ENCODE assay signal across 9 cellular contexts in genomic region chr21:42537106-42537742, GRCh38. TPM values are rescaled to one million over a fixed set of nuclear protein-coding genes. Genes with fewer than 3 reads are reported as not detected.
DNase-seq lines count a peak whose midpoint lies in the region; ATAC-seq and TF ChIP-seq lines count a peak whose summit lies in the region.
"Had no signal": no experiment of that assay in that cellular context is flagged by ENCODE, and none has a peak within 500 bp of the region (broad histone marks: within the 10 kb centered on the region; RNA-seq: fewer than 3 reads in every experiment).

No MANE protein-coding gene starts in this region.

- DNase-seq in GM13976 (ENCODE audit: low spot score): peak; percentile 60
- DNase-seq in SW480 (ENCODE audit: low spot score): peak; percentile 47
- DNase-seq in kidney epithelial cell (ENCODE audit: low read depth): no peak
- DNase-seq in UCSD-AML1 (lab: John Stamatoyannopoulos, UW; ENCODE audit: unreplicated experiment): no peak
- no peak for DNase-seq in NCI-H526 treated with DMSO at 0.1 percent for 48 hours (lab: John Stamatoyannopoulos, UW)
- no peak for DNase-seq in occipital lobe (lab: John Stamatoyannopoulos, UW)
- DNase-seq: activated effector memory CD4-positive, alpha-beta T cell treated with Interleukin-2 at 50 U/mL for 16 hours had no signal

- peak overlapping the region in 2 of 11 experiments; percentile 8 to 30; a peak in 2 of 22 replicates for H3K9ac ChIP-seq in BLaER1 treated with 17β-estradiol and CSF1 and Interleukin-3, amounts not matched to agents 10 nM and 100 nM

- peaks cover 38 to 68% (median 53%) of the 10 kb centered on the region in 10 experiments for H3K4me1 ChIP-seq in BLaER1 treated with 17β-estradiol and CSF1 and Interleukin-3, amounts not matched to agents 10 nM and 100 nM

- TF ChIP-seq CTCF in GM13976 (IDR thresholded peaks at IDR 0.05; ENCODE audit: borderline replicate concordance, control extremely low read depth, extremely low read depth, insufficient read depth, missing control alignments) (peak; percentile 53), kidney epithelial cell (IDR thresholded peaks at IDR 0.05; ENCODE audit: insufficient read depth, low read length, poor library complexity, severe bottlenecking) (peak; percentile 40)

- peaks cover 0 to 6% (median 0%) of the 10 kb centered on the region in 11 experiments; a peak in 1 of 22 replicates for H3K27me3 ChIP-seq in BLaER1 treated with 17β-estradiol and CSF1 and Interleukin-3, amounts not matched to agents 10 nM and 100 nM
- no peaks in the 10 kb centered on the region for H3K27me3 ChIP-seq in kidney epithelial cell (ENCODE audit: control insufficient read depth, insufficient read depth, low read length)

- H3K36me3 ChIP-seq in BLaER1 treated with 17β-estradiol and CSF1 and Interleukin-3, amounts not matched to agents 10 nM and 100 nM: peaks cover 0 to 32% (median 7%) of the 10 kb centered on the region in 11 experiments; a peak in 8 of 22 replicates
- H3K36me3 ChIP-seq in kidney epithelial cell (ENCODE audit: control insufficient read depth, insufficient read depth, low read length): no peaks in the 10 kb centered on the region

- peak overlapping the region in 8 of 11 experiments; percentile 75 to 98 (median 79); a peak in 16 of 22 replicates for H3K4me2 ChIP-seq in BLaER1 treated with 17β-estradiol and CSF1 and Interleukin-3, amounts not matched to agents 10 nM and 100 nM

- peaks cover 0 to 43% (median 0%) of the 10 kb centered on the region in 11 experiments; a peak in 6 of 22 replicates for H4K20me1 ChIP-seq in BLaER1 treated with 17β-estradiol and CSF1 and Interleukin-3, amounts not matched to agents 10 nM and 100 nM

- ATAC-seq in GM21423 (IDR thresholded peaks at IDR 0.05; ENCODE audit: unreplicated experiment): no peak

- no peaks in the 10 kb centered on the region for H3K9me3 ChIP-seq in BLaER1 treated with 17β-estradiol and CSF1 and Interleukin-3, amounts not matched to agents 10 nM and 100 nM (replicated peaks in 1 of 11)

- in situ Hi-C loops in GM13976 (cut with MboI; ENCODE audit: low sequenced_read_pairs, unreplicated experiment): no loop called here

- no peak overlapping the region for H3K27ac ChIP-seq in BLaER1 treated with 17β-estradiol and CSF1 and Interleukin-3, amounts not matched to agents 10 nM and 100 nM

- H3K4me3 ChIP-seq in BLaER1 treated with 17β-estradiol and CSF1 and Interleukin-3, amounts not matched to agents 10 nM and 100 nM: no peak overlapping the region
- H3K4me3 ChIP-seq in kidney epithelial cell (ENCODE audit: low read depth, low read length): no peak overlapping the region

RNA-seq across cellular contexts. Expression of gene SLC37A1, which starts 23.6 kb away (rescaled TPM):
- 29.3 and 34.2 TPM in 2 replicates for total RNA-seq in kidney epithelial cell
- total RNA-seq in occipital lobe: 24.5 TPM

RNA-seq across cellular contexts. Expression of gene RSPH1, which starts 41.2 kb away (rescaled TPM):
- total RNA-seq in kidney epithelial cell: 0.29 and 1.6 TPM in 2 replicates
- 0.16 TPM for total RNA-seq in occipital lobe

Comparison
In these comparisons a context has a peak if more than half of its experiments do, and no peak if none do; other contexts are left out.
1. DNase-seq: peak in GM13976 (single experiment) and SW480 (single experiment); none in kidney epithelial cell (single experiment), UCSD-AML1 (single experiment), NCI-H526 treated with DMSO at 0.1 percent for 48 hours (single experiment) and occipital lobe (single experiment).